ENCODE assay signal across 8 cellular contexts in the genomic region with DNA sequence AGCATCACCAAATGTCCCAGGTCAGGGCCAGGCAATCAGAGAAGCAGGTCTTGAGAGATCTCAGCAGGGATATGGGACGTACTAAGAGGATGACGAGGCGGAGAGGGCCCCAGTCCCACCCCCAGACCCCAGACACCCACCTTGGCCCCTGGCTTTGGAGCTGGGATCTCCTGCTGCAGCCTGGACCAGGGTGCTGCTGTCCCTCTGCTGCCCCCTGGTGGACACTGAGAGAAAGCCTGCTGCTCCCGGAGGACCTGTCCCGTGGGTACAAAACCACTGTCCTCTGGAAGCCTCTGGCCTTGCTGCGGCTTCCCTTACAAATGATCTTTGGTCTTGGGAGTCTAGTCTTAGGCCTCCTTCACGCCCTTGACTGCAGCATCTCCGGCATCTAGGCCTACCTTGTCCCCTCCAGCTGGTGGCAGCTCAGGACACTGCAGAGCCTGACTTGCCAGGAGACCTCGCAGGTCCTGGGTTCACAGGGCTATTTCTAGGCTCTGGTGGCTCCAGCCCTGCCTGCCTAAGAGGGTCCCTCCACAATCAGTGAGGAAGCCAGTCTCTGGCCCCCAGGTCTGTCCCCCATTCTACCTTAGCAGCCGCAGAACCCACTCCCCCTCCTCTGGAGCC.
DNase-seq lines count a peak whose midpoint lies in the region; ATAC-seq and TF ChIP-seq lines count a peak whose summit lies in the region.

No MANE protein-coding gene starts in this region.

- no peaks in the 10 kb centered on the region for H3K36me3 ChIP-seq in HCT116 (ENCODE audit: control insufficient read depth in 1 of 2, insufficient read depth in 2 of 2, low read length in 2 of 2)

- DNase-seq in DMS53 treated with DMSO at 0.1 percent for 48 hours (lab: John Stamatoyannopoulos, UW; ENCODE audit: unreplicated experiment), result peak; percentile 45
- DNase-seq in HCT116 (ENCODE audit: low read depth, low spot score), result peak; percentile 70
- peak; percentile 40 for DNase-seq in NCI-H2196 treated with DMSO at 0.1 percent for 48 hours (lab: John Stamatoyannopoulos, UW; ENCODE audit: unreplicated experiment)
- peak; percentile 78 for DNase-seq in activated CD4-positive, alpha-beta T cell treated with anti-CD3 and anti-CD28 coated beads for 1 hour
- DNase-seq in cerebellum (ENCODE audit: low spot score), result peak; percentile 80
- peak; percentile 92 for DNase-seq in left kidney (ENCODE audit: low read depth, low spot score)
- peak; percentile 85 for DNase-seq in stimulated activated CD4-positive, alpha-beta T cell treated with anti-CD3 and anti-CD28 coated beads, Interleukin-4, amount 100 ng/mL, for 1 hour

- H3K4me3 ChIP-seq in HCT116 (replicated peaks in 1 of 2; ENCODE audit: low read depth in 1 of 2, low read length in 2 of 2), result no peak overlapping the region

- no peaks in the 10 kb centered on the region for H3K9me2 ChIP-seq in HCT116 (ENCODE audit: insufficient read depth)

- H4K20me1 ChIP-seq in HCT116 (ENCODE audit: insufficient read depth), result no peaks in the 10 kb centered on the region

- TF ChIP-seq CTCF in HCT116 (IDR thresholded peaks at IDR 0.05 in 2 of 3, conservative IDR thresholded peaks at IDR 0.05 in 1 of 3; ENCODE audit: borderline replicate concordance in 1 of 3, insufficient read depth in 1 of 3, low read depth in 2 of 3, low read length in 2 of 3), result peak; percentile 94 to 100 (median 99)

- BruUV-seq in HCT116 (replicated peaks; lab: Mats Ljungman, UMichigan), result no TSS peak

- no peak overlapping the region for H3K27ac ChIP-seq in HCT116 (ENCODE audit: low read depth, low read length)

- CTCF ChIA-PET in HCT116 (lab: Charles Lee), result interaction anchor here (0.6 to 3.0 kb wide), 20 partner anchors 9 to 613 kb away, joined by 3 to 70 read pairs (median 4); partner anchors contain the start of gene GRK5

- H3K79me2 ChIP-seq in HCT116 (ENCODE audit: insufficient read depth, low read length), result no peaks in the 10 kb centered on the region

- ATAC-seq in HCT116, result peak; percentile 88
- no peak for ATAC-seq in GM21360 (IDR thresholded peaks at IDR 0.05; ENCODE audit: unreplicated experiment)

- H3K9me3 ChIP-seq in HCT116 (ENCODE audit: control insufficient read depth in 1 of 2, insufficient read depth in 1 of 2, low read depth in 1 of 2, low read length in 2 of 2), result no peaks in the 10 kb centered on the region

- H3K4me1 ChIP-seq in HCT116 (ENCODE audit: control insufficient read depth in 1 of 2, insufficient read depth in 2 of 2, low read length in 2 of 2), result peaks cover 7 to 12% of the 10 kb centered on the region in 2 experiments

- intact Hi-C loops in HCT116 (cut with micrococcal nuclease), result loop anchor here (1.0 kb wide), 2 partner anchors 44 to 246 kb away; no protein-coding TSS in a partner anchor

- no peaks in the 10 kb centered on the region for H3K27me3 ChIP-seq in HCT116 (ENCODE audit: insufficient read depth, low read length)

- no peak for TF ChIP-seq POLR2A in HCT116 (IDR thresholded peaks at IDR 0.05; ENCODE audit: borderline replicate concordance, extremely low read depth, insufficient read depth, insufficient read length)

- peak; percentile 96 for TF ChIP-seq RAD21 in HCT116 (IDR thresholded peaks at IDR 0.05; ENCODE audit: low read depth)

- RAD21 ChIA-PET in HCT116 (lab: Charles Lee; ENCODE audit: low non-redundant PET in 1 of 2, low total read pairs in 2 of 2, uncharacterized antibody in 2 of 2, unreplicated experiment in 2 of 2), result interaction anchor here (0.8 to 3.6 kb wide), 7 partner anchors 43 to 247 kb away, joined by 3 to 27 read pairs (median 7); partner anchors contain the start of gene GRK5 (in 1 of the 2)

- POLR2A ChIA-PET in HCT116 (lab: Charles Lee), result interaction anchor here (0.6 to 0.8 kb wide), 2 partner anchors 97 to 280 kb away, joined by 3 read pairs; partner anchors contain the start of genes RGS10 and SFXN4

- H3K4me2 ChIP-seq in HCT116 (ENCODE audit: low read length), result no peak overlapping the region

- no peak overlapping the region for H2AFZ ChIP-seq in HCT116 (ENCODE audit: low read depth, low read length, poor library complexity, severe bottlenecking)

- H3K9ac ChIP-seq in HCT116 (ENCODE audit: low read length), result no peak overlapping the region

TF ChIP-seq in HCT116, 20 proteins besides CTCF, POLR2A, EP300 and RAD21:
- TF ChIP-seq CBX3 (IDR thresholded peaks at IDR 0.05; ENCODE audit: low read depth), result no peak
- TF ChIP-seq FOSL1 (IDR thresholded peaks at IDR 0.05; ENCODE audit: low read depth), result no peak
- TF ChIP-seq JUND (IDR thresholded peaks at IDR 0.05), result no peak
- no peak for TF ChIP-seq ZNF274 (IDR thresholded peaks at IDR 0.05; ENCODE audit: low read depth, low read length)
- no peak for TF ChIP-seq EZH2phosphoT487 (IDR thresholded peaks at IDR 0.05; ENCODE audit: borderline replicate concordance)
- TF ChIP-seq, protein P1, sequence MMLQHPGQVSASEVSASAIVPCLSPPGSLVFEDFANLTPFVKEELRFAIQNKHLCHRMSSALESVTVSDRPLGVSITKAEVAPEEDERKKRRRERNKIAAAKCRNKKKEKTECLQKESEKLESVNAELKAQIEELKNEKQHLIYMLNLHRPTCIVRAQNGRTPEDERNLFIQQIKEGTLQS (IDR thresholded peaks at IDR 0.05), result no peak
- TF ChIP-seq, protein P2, sequence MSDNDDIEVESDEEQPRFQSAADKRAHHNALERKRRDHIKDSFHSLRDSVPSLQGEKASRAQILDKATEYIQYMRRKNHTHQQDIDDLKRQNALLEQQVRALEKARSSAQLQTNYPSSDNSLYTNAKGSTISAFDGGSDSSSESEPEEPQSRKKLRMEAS (IDR thresholded peaks at IDR 0.05), result no peak
- TF ChIP-seq, protein P3, sequence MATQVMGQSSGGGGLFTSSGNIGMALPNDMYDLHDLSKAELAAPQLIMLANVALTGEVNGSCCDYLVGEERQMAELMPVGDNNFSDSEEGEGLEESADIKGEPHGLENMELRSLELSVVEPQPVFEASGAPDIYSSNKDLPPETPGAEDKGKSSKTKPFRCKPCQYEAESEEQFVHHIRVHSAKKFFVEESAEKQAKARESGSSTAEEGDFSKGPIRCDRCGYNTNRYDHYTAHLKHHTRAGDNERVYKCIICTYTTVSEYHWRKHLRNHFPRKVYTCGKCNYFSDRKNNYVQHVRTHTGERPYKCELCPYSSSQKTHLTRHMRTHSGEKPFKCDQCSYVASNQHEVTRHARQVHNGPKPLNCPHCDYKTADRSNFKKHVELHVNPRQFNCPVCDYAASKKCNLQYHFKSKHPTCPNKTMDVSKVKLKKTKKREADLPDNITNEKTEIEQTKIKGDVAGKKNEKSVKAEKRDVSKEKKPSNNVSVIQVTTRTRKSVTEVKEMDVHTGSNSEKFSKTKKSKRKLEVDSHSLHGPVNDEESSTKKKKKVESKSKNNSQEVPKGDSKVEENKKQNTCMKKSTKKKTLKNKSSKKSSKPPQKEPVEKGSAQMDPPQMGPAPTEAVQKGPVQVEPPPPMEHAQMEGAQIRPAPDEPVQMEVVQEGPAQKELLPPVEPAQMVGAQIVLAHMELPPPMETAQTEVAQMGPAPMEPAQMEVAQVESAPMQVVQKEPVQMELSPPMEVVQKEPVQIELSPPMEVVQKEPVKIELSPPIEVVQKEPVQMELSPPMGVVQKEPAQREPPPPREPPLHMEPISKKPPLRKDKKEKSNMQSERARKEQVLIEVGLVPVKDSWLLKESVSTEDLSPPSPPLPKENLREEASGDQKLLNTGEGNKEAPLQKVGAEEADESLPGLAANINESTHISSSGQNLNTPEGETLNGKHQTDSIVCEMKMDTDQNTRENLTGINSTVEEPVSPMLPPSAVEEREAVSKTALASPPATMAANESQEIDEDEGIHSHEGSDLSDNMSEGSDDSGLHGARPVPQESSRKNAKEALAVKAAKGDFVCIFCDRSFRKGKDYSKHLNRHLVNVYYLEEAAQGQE (IDR thresholded peaks at IDR 0.05; ENCODE audit: low read depth), result no peak
- TF ChIP-seq YY1 (IDR thresholded peaks at IDR 0.05; ENCODE audit: extremely low read depth, insufficient replicate concordance, low read depth, low read length), result no peak

Comparison
In these comparisons a context has a peak if more than half of its experiments do, and no peak if none do; other contexts are left out.
1. DNase-seq: peak in every context shown above with its lines; median percentile 92 in left kidney; 85 in stimulated activated CD4-positive, alpha-beta T cell treated with anti-CD3 and anti-CD28 coated beads, Interleukin-4, amount 100 ng/mL, for 1 hour; 80 in cerebellum; 78 in activated CD4-positive, alpha-beta T cell treated with anti-CD3 and anti-CD28 coated beads for 1 hour; 70 in HCT116; 45 in DMS53 treated with DMSO at 0.1 percent for 48 hours; 40 in NCI-H2196 treated with DMSO at 0.1 percent for 48 hours.